1 cellular context compared by ENCODE assay signal in genomic region chr7:48280100-48280499, GRCh38.
TF ChIP-seq lines count a peak whose summit lies in the region.

No MANE protein-coding gene starts in this region.

TF ChIP-seq in GM23338, 12 proteins besides CTCF, POLR2A, EP300 and RAD21 (continued from another document):
- TF ChIP-seq REST (IDR thresholded peaks at IDR 0.05; ENCODE audit: unreplicated experiment) (no peak), EZH2phosphoT487 (IDR thresholded peaks at IDR 0.05; ENCODE audit: unreplicated experiment) (no peak), ZNF114 (CRISPR knock-in tag; IDR thresholded peaks at IDR 0.05) (no peak), NANOG (IDR thresholded peaks at IDR 0.05; ENCODE audit: borderline replicate concordance) (no peak), POLR2AphosphoS5 (IDR thresholded peaks at IDR 0.05; ENCODE audit: low read depth) (no peak)
